In the genomic region with DNA sequence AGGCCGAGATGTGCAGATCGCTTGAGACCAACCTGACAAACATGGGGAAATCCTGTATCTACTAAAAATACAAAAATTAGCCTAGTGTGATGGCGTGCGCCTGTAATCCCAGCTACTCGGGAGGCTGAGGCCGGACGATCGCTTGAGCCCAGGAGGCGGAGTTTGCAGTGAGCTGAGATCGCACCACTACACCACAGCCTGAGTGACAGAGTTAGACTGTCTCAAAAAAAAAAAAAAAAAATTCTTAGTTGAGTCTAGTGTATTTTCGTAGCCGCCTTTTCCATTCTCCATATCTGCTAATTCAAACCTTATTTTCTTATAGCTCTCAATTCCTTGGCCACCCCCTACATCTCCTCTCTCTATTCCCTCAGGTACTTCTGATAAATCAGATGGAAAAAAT, we compare ENCODE assay signal across 8 cellular contexts. TPM values are rescaled to one million over a fixed set of nuclear protein-coding genes. Genes with fewer than 3 reads are reported as not detected.
A peak's percentile ranks its signal among the peaks of the same experiment; 100 is the strongest.
DNase-seq lines count a peak whose midpoint lies in the region; ATAC-seq, FAIRE-seq and TF ChIP-seq lines count a peak whose summit lies in the region.

No MANE protein-coding gene starts in this region.

- no peaks in the 10 kb centered on the region for H3K9me3 Mint-ChIP-seq in CD14-positive monocyte

- TF ChIP-seq EP300 in sigmoid colon (IDR thresholded peaks at IDR 0.05): no peak

- intact Hi-C loops in CD14-positive monocyte (cut with micrococcal nuclease) (loop anchor here (5.0 kb wide), 2 partner anchors 72 to 542 kb away; a partner anchor contains a TSS), sigmoid colon (cut with DNase I) (loop anchor here (5.0 kb wide), 1 partner anchor 138 kb away; no protein-coding TSS in a partner anchor)

- ATAC-seq in foreskin keratinocyte (no peak), HG02588 (IDR thresholded peaks at IDR 0.05; ENCODE audit: unreplicated experiment) (no peak)

- peak overlapping the region; percentile 78 for H3K27ac ChIP-seq in foreskin keratinocyte
- H3K27ac ChIP-seq in sigmoid colon: peak overlapping the region; percentile 88 to 95 (median 93)

- no peak for FAIRE-seq in GM12892 (lab: Jason Lieb, UNC)

- TF ChIP-seq CTCF in CD14-positive monocyte (IDR thresholded peaks at IDR 0.05) (no peak), foreskin keratinocyte (conservative IDR thresholded peaks at IDR 0.05) (no peak), sigmoid colon (IDR thresholded peaks at IDR 0.05) (no peak)

- H3K4me3 ChIP-seq in MG63 (peak overlapping the region; percentile 90), sigmoid colon (peak overlapping the region; percentile 61 to 94 (median 90))

- H3K4me1 ChIP-seq in foreskin keratinocyte (peaks cover 13% of the 10 kb centered on the region), sigmoid colon (peaks cover 0 to 67% (median 52%) of the 10 kb centered on the region in 4 donors)

- H3K36me3 ChIP-seq in MG63: peaks cover 8% of the 10 kb centered on the region
- no peaks in the 10 kb centered on the region for H3K36me3 ChIP-seq in sigmoid colon

- WGBS in sigmoid colon, 2 donors: 4 to 14% methylated on average over 12 of the region's 12 CpGs

- no peaks in the 10 kb centered on the region for H3K9me3 ChIP-seq in MG63
- no peaks in the 10 kb centered on the region for H3K9me3 ChIP-seq in sigmoid colon

- H3K36me3 Mint-ChIP-seq in CD14-positive monocyte: peaks cover 11 to 26% of the 10 kb centered on the region in 2 donors

- TF ChIP-seq POLR2A in sigmoid colon (IDR thresholded peaks at IDR 0.05): no peak
- TF ChIP-seq POLR2A in GM12892 (IDR thresholded peaks at IDR 0.05; ENCODE audit: low read depth, low read length): no peak

- H3K27me3 Mint-ChIP-seq in CD14-positive monocyte (ENCODE audit: low read depth in 3 of 3): no peaks in the 10 kb centered on the region

- peak overlapping the region; percentile 92 to 99 (median 98) for H3K27ac Mint-ChIP-seq in CD14-positive monocyte

- no peaks in the 10 kb centered on the region for H3K27me3 ChIP-seq in MG63
- no peaks in the 10 kb centered on the region for H3K27me3 ChIP-seq in foreskin keratinocyte
- H3K27me3 ChIP-seq in sigmoid colon: no peaks in the 10 kb centered on the region

- DNase-seq in CD14-positive monocyte (ENCODE audit: low spot score) (no peak), MG63 (peak; percentile 8), foreskin keratinocyte (no peak), sigmoid colon (no peak), DMS153 treated with DMSO at 0.1 percent for 48 hours (lab: John Stamatoyannopoulos, UW; ENCODE audit: unreplicated experiment) (no peak), GM12892 (ENCODE audit: insufficient read length) (no peak)
- peak; percentile 62 to 69 for DNase-seq in activated T-cell treated with anti-CD3 and anti-CD28 coated beads, Interleukin-2, amount 50 U/mL, for 48 hours

- H3K4me3 Mint-ChIP-seq in CD14-positive monocyte: peak overlapping the region; percentile 100

- H3K4me1 Mint-ChIP-seq in CD14-positive monocyte: peaks cover 43% of the 10 kb centered on the region

RNA-seq across cellular contexts. Expression of a gene that starts 1.0 kb away (rescaled TPM):
- polyA plus RNA-seq in CD14-positive monocyte (10 to 100 TPM; 29.0 to 36.1 TPM), foreskin keratinocyte (35.8 and 43.1 TPM in 2 replicates), sigmoid colon (10 to 100 TPM; 21.6 to 38.9 (median 22.9) TPM)
- 87.9 and 103 TPM in 2 replicates for total RNA-seq in MG63 (2014; rRNA removed; shearing (Covaris generic); ENCODE audit: low replicate concordance)
- total RNA-seq in foreskin keratinocyte (86.0 and 92.4 TPM in 2 replicates), sigmoid colon (10 to 100 TPM; 57.6 to 87.8 (median 60.1) TPM)
- polyA plus RNA-seq in GM12892 (2012; ENCODE audit: missing spikeins): 64.4 TPM

RNA-seq across cellular contexts. Expression of a gene that starts 2.3 kb away (rescaled TPM):
- polyA plus RNA-seq in CD14-positive monocyte: 10 to 100 TPM; 10.4 to 11.5 TPM
- 7.0 and 7.4 TPM in 2 replicates for total RNA-seq in MG63 (2014; rRNA removed; shearing (Covaris generic); ENCODE audit: low replicate concordance)
- total RNA-seq in foreskin keratinocyte: 16.5 and 16.9 TPM in 2 replicates
- polyA plus RNA-seq in foreskin keratinocyte: 10.2 and 11.5 TPM in 2 replicates
- 10 to 100 TPM; 24.4 to 37.4 (median 25.6) TPM for total RNA-seq in sigmoid colon
- polyA plus RNA-seq in sigmoid colon: 10 to 100 TPM; 13.9 to 15.6 (median 15.0) TPM
- 12.8 TPM for polyA plus RNA-seq in GM12892 (2012; ENCODE audit: missing spikeins)

Comparison
In these comparisons a context has a peak if more than half of its experiments do, and no peak if none do; other contexts are left out.
1. DNase-seq: peak in MG63 (single experiment) and activated T-cell treated with anti-CD3 and anti-CD28 coated beads, Interleukin-2, amount 50 U/mL, for 48 hours (2 of 2); none in CD14-positive monocyte (single experiment), foreskin keratinocyte (0 of 2), sigmoid colon (single experiment), DMS153 treated with DMSO at 0.1 percent for 48 hours (single experiment) and GM12892 (single experiment).